Comparison of ENCODE assay signal across 17 cellular contexts in the genomic region with DNA sequence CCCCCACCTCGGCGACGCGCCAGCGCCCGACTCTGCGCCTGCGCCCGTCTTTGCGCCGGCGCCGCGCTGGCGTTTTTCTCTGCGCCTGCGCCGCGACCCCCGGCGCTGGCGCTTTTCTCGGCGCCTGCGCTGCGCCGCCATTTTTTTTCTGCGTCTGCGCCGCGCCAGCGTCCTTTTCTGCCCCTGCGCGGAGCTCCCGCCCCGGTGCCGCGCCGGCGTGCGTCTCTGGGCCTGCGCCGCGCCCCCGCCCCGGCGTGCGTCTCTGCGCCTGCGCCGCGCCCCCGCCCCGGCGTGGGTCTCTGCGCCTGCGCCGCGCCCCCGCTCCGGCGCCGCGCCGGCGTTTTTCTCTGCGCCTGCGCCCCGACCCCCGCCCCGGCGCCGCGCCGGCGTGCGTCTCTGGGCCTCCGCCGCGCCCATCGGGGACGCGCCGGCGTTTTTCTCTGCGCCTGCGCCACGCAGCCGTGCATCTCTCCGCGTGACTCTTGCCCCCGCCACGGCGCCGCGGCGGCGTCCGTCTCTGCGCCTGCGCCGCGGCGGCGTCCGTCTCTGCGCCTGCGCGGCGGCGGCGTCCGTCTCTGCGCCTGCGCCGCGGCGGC. TPM values are rescaled to one million over a fixed set of nuclear protein-coding genes. Genes with fewer than 3 reads are reported as not detected.
"Had no signal": no experiment of that assay in that cellular context is flagged by ENCODE, and none has a peak within 500 bp of the region (broad histone marks: within the 10 kb centered on the region; RNA-seq: fewer than 3 reads in every experiment).

No MANE protein-coding gene starts in this region.

RNA-seq across cellular contexts. Expression of gene DUX4, which starts 52.4 kb away (rescaled TPM):
- total RNA-seq: activated CD4-positive, alpha-beta T cell treated with anti-CD3 and anti-CD28 coated beads for 36 hours; activated CD4-positive, alpha-beta T cell treated with anti-CD3 and anti-CD28 coated beads, Interleukin-2, amount 10 ng/mL, durations not matched to agents 7 days and 5 days; activated CD8-positive, alpha-beta T cell treated with anti-CD3 and anti-CD28 coated beads, Interleukin-2, amount 10 ng/mL, durations not matched to agents 7 days and 5 days; activated naive CD4-positive, alpha-beta T cell treated with anti-CD3 and anti-CD28 coated beads for 36 hours; activated naive CD4-positive, alpha-beta T cell treated with anti-CD3 and anti-CD28 coated beads, Interleukin-2, amount 50 U/mL, for 72 hours; activated T-helper 1 cell treated with anti-CD3 and anti-CD28 coated beads, Interleukin-12 subunit alpha, Interleukin-12 subunit beta, Interleukin-2, Interleukin-4 antibody, amounts not matched to agents 30 ng/mL and 10 ng/mL and 1 ng/mL, durations not matched to agents 14 hours and 24 hours and 36 hours; adrenal gland; astrocyte; body of pancreas; breast epithelium; MCF 10A; OCI-LY7; PC-9; Right ventricle myocardium inferior; SK-MEL-5; T-cell; T-helper 17 cell had no signal
- polyA plus RNA-seq: adrenal gland had no signal

RNA-seq across cellular contexts. Expression of gene DBET, which starts 56.9 kb away (rescaled TPM):
- total RNA-seq: activated CD4-positive, alpha-beta T cell treated with anti-CD3 and anti-CD28 coated beads for 36 hours; activated CD4-positive, alpha-beta T cell treated with anti-CD3 and anti-CD28 coated beads, Interleukin-2, amount 10 ng/mL, durations not matched to agents 7 days and 5 days; activated CD8-positive, alpha-beta T cell treated with anti-CD3 and anti-CD28 coated beads, Interleukin-2, amount 10 ng/mL, durations not matched to agents 7 days and 5 days; activated naive CD4-positive, alpha-beta T cell treated with anti-CD3 and anti-CD28 coated beads, Interleukin-2, amount 50 U/mL, for 72 hours; activated T-helper 1 cell treated with anti-CD3 and anti-CD28 coated beads, Interleukin-12 subunit alpha, Interleukin-12 subunit beta, Interleukin-2, Interleukin-4 antibody, amounts not matched to agents 30 ng/mL and 10 ng/mL and 1 ng/mL, durations not matched to agents 14 hours and 24 hours and 36 hours; adrenal gland; astrocyte; body of pancreas; breast epithelium; MCF 10A; OCI-LY7; PC-9; Right ventricle myocardium inferior; SK-MEL-5; T-helper 17 cell had no signal
- polyA plus RNA-seq: adrenal gland had no signal
